26 cellular contexts compared by ENCODE assay signal in the genomic region with DNA sequence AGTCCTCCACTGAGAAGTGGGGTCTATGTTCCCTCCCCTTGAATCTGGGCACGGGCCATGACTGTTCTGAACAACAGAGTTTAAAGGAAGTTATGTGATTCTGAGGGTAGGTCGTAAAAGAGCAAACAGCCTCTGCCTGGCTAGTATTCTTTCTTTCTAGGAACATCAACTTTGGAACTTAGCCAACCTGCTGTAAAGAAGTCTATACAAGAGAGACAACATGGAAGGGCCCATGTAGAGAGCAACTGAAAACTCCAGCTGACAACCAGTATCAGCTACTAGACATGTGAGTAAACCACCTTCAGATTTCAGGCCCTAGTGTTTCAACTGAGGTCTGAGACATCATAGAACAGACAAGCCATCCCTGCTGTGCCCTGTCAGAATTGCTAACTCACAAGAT. TPM values are rescaled to one million over a fixed set of nuclear protein-coding genes. Genes with fewer than 3 reads are reported as not detected.
DNase-seq lines count a peak whose midpoint lies in the region; ATAC-seq, FAIRE-seq and TF ChIP-seq lines count a peak whose summit lies in the region.
"Had no signal": no experiment of that assay in that cellular context is flagged by ENCODE, and none has a peak within 500 bp of the region (broad histone marks: within the 10 kb centered on the region; RNA-seq: fewer than 3 reads in every experiment).

No MANE protein-coding gene starts in this region.

- H3K9me2 ChIP-seq in PC-3 (replicated peaks; ENCODE audit: low read length): no peaks in the 10 kb centered on the region

- H3K9ac ChIP-seq in PC-3 (ENCODE audit: low read length): no peak overlapping the region
- H3K9ac ChIP-seq in HepG2 (ENCODE audit: insufficient read depth, low read depth, low read length): no peak overlapping the region
- H3K9ac ChIP-seq: BLaER1, neural progenitor cell had no signal

- H3K4me3 ChIP-seq in HEK293 (ENCODE audit: low read depth, low read length) (no peak overlapping the region), PC-3 (ENCODE audit: low read length) (no peak overlapping the region), HepG2 (replicated peaks in 1 of 3; ENCODE audit: insufficient read depth in 1 of 3, low read depth in 2 of 3, low read length in 3 of 3) (no peak overlapping the region)
- H3K4me3 ChIP-seq: BLaER1, HAP-1, neural progenitor cell, prostate gland, smooth muscle cell, upper lobe of right lung had no signal

- FAIRE-seq in HepG2 (lab: Jason Lieb, UNC): no peak
- FAIRE-seq: D721Med, GM12892 had no signal

- no peaks in the 10 kb centered on the region for H3F3A ChIP-seq in PC-3 (ENCODE audit: low read length, unreplicated experiment)

- H4K20me1 ChIP-seq in PC-3 (ENCODE audit: low read length): peaks cover 37% of the 10 kb centered on the region
- peaks cover 28% of the 10 kb centered on the region for H4K20me1 ChIP-seq in HepG2 (ENCODE audit: insufficient read depth, low read length)

- H3K9me3 ChIP-seq in HEK293 (ENCODE audit: control insufficient read depth, insufficient read depth, low read depth, low read length) (no peaks in the 10 kb centered on the region), PC-3 (ENCODE audit: low read length) (no peaks in the 10 kb centered on the region), HepG2 (ENCODE audit: low read length) (no peaks in the 10 kb centered on the region)
- H3K9me3 ChIP-seq: HAP-1, prostate gland, upper lobe of right lung had no signal

- H2AFZ ChIP-seq in PC-3 (ENCODE audit: low read length) (no peak overlapping the region), HepG2 (ENCODE audit: low read length) (no peak overlapping the region)
- H2AFZ ChIP-seq: neural progenitor cell had no signal

- CTCF ChIA-PET in HEK293 (lab: Yijun Ruan, JAX) (no interaction called here), PC-3 (lab: Charles Lee) (no interaction called here), HepG2 (lab: Yijun Ruan, JAX; ENCODE audit: low intra/inter-chr PET ratio, low total read pairs) (no interaction called here)

- no TSS peak for BruUV-seq in PC-3 (replicated peaks; lab: Mats Ljungman, UMichigan)
- BruUV-seq in HepG2 (replicated peaks; lab: Mats Ljungman, UMichigan): no TSS peak

- ATAC-seq in PC-3 (no peak; the same call in 1 of the 2 replicates), HepG2 (no peak)
- ATAC-seq: left ventricle myocardium superior, upper lobe of right lung, WTC11 had no signal

- TF ChIP-seq POLR2A in HepG2 (IDR thresholded peaks at IDR 0.05; ENCODE audit: insufficient read depth in 1 of 2, low read depth in 2 of 2, low read length in 2 of 2): no peak

- DNase-seq in M059J (ENCODE audit: low read depth) (peak; percentile 18), PC-3 (peak; percentile 8), HepG2 (ENCODE audit: low spot score) (no peak), COLO668 (lab: John Stamatoyannopoulos, UW; ENCODE audit: unreplicated experiment) (no peak), NCI-H1694 treated with DMSO at 0.1 percent for 48 hours (lab: John Stamatoyannopoulos, UW) (no peak)
- DNase-seq in activated CD8-positive, alpha-beta memory T cell treated with anti-CD3 and anti-CD28 coated beads, Interleukin-2, amount 50 U/mL, for 4 hours: no peak
- DNase-seq: activated naive CD4-positive, alpha-beta T cell treated with anti-CD3 and anti-CD28 coated beads, Interleukin-2, amount 50 U/mL, for 16 hours; activated T-cell treated with anti-CD3 and anti-CD28 coated beads, Interleukin-2, amount 50 U/mL, for 48 hours; aorta; cerebellar nuclear complex; effector memory CD4-positive, alpha-beta T cell; glutamatergic neuron; left ventricle myocardium superior; NCI-H1436; stimulated activated CD4-positive, alpha-beta T cell treated with anti-CD3 and anti-CD28 coated beads, Interleukin-4, amount 100 ng/mL, for 24 hours; upper lobe of right lung had no signal

- no peak for TF ChIP-seq RAD21 in HepG2 (CRISPR knock-in tag; IDR thresholded peaks at IDR 0.05)

- no peak for TF ChIP-seq CTCF in HEK293 (tag by site-specific recombination; IDR thresholded peaks at IDR 0.05)
- TF ChIP-seq CTCF in PC-3 (conservative IDR thresholded peaks at IDR 0.05; ENCODE audit: low read depth, low read length): no peak
- no peak for TF ChIP-seq CTCF in HepG2 (CRISPR knock-in tag; IDR thresholded peaks at IDR 0.05)

- intact Hi-C loops in PC-3 (cut with micrococcal nuclease): no loop called here
- intact Hi-C loops in HepG2 (cut with micrococcal nuclease; ENCODE audit: unreplicated experiment): no loop called here

- H3K4me1 ChIP-seq in HEK293 (ENCODE audit: control insufficient read depth, insufficient read depth, low read length) (peaks cover 11% of the 10 kb centered on the region), PC-3 (ENCODE audit: insufficient read depth, low read length) (no peaks in the 10 kb centered on the region), HepG2 (ENCODE audit: insufficient read depth, low read length) (peaks cover 43% of the 10 kb centered on the region)
- H3K4me1 ChIP-seq: neural progenitor cell, prostate gland, upper lobe of right lung had no signal

- no peak overlapping the region for H3K4me2 ChIP-seq in PC-3 (ENCODE audit: low read length)
- no peak overlapping the region for H3K4me2 ChIP-seq in HepG2 (ENCODE audit: low read depth, low read length)
- H3K4me2 ChIP-seq: BLaER1, neural progenitor cell, smooth muscle cell had no signal

- TF ChIP-seq EP300 in HepG2 (IDR thresholded peaks at IDR 0.05; ENCODE audit: low read depth in 2 of 2, low read length in 2 of 2): no peak
- TF ChIP-seq EP300 in HepG2 (CRISPR knock-in tag; IDR thresholded peaks at IDR 0.05; ENCODE audit: borderline replicate concordance): no peak

- H3K79me2 ChIP-seq in PC-3 (ENCODE audit: low read length) (peaks cover 97% of the 10 kb centered on the region), HepG2 (ENCODE audit: insufficient read depth, low read length) (peaks cover 97% of the 10 kb centered on the region)

- POLR2A ChIA-PET in HEK293 (lab: Yijun Ruan, JAX): no interaction called here
- POLR2A ChIA-PET in PC-3 (lab: Charles Lee; ENCODE audit: unreplicated experiment): no interaction called here
- POLR2A ChIA-PET in HepG2 (lab: Yijun Ruan, JAX): no interaction called here

- H3K27ac ChIP-seq in HEK293 (ENCODE audit: extremely low read depth, low read depth, low read length) (no peak overlapping the region), PC-3 (ENCODE audit: low read length) (no peak overlapping the region), HepG2 (ENCODE audit: extremely low read length, insufficient read depth, low read length) (no peak overlapping the region)
- H3K27ac ChIP-seq: BLaER1, HL-60, neural progenitor cell, prostate gland, upper lobe of right lung had no signal

- 71% methylated on average over 2 of the region's 2 CpGs for WGBS in HepG2 (ENCODE audit: low lambda C conversion rate)

- no peaks in the 10 kb centered on the region for H3K27me3 ChIP-seq in PC-3 (ENCODE audit: low read length)
- no peaks in the 10 kb centered on the region for H3K27me3 ChIP-seq in HepG2 (ENCODE audit: control insufficient read depth in 1 of 2, insufficient read depth in 2 of 2, low read length in 2 of 2)
- H3K27me3 ChIP-seq: BLaER1, neural progenitor cell, upper lobe of right lung had no signal

- H3K36me3 ChIP-seq in HEK293 (ENCODE audit: control insufficient read depth in 2 of 2, insufficient read depth in 1 of 2, low read length in 2 of 2) (peaks cover 0 to 55% of the 10 kb centered on the region in 2 experiments; a peak in 1 of 3 replicates), PC-3 (ENCODE audit: low read depth, low read length) (peaks cover 39% of the 10 kb centered on the region), HepG2 (replicated peaks in 1 of 2; ENCODE audit: control insufficient read depth in 1 of 2, insufficient read depth in 2 of 2, low read length in 2 of 2) (peaks cover 5 to 34% of the 10 kb centered on the region in 2 experiments; a peak in 4 of 5 replicates)
- H3K36me3 ChIP-seq: prostate gland had no signal

- in situ Hi-C loops in HepG2 (cut with HindIII; ENCODE audit: extremely low pct_ligation_motif_present, low pct_unique_long_range_greater_than_20kb): no loop called here

RNA-seq across cellular contexts. Expression of gene SELENOF, which starts 7.5 kb away (rescaled TPM):
- 297 and 338 TPM in 2 replicates for total RNA-seq in M059J (2014; rRNA removed; shearing (Covaris generic))
- total RNA-seq in PC-3 (2014; rRNA removed): 143 and 174 TPM in 2 replicates
- 124 and 163 TPM in 2 replicates for total RNA-seq in HepG2 (2016; rRNA removed; fragmentation: Illumina TruSeq; extraction: Trizol)
- 25.2 and 35.4 TPM in 2 replicates for total RNA-seq in HepG2 (2016; cell fraction: cytosol; rRNA removed; fragmentation: Illumina TruSeq; extraction: Trizol; ENCODE audit: low read depth)
- total RNA-seq in HepG2 (2016; cell fraction: insoluble cytoplasmic fraction; rRNA removed; fragmentation: Illumina TruSeq; extraction: Trizol): 130 and 171 TPM in 2 replicates
- total RNA-seq in HepG2 (2016; cell fraction: membrane; rRNA removed; fragmentation: Illumina TruSeq; extraction: Trizol): 69.8 and 78.9 TPM in 2 replicates
- 143 and 153 TPM in 2 replicates for total RNA-seq in HepG2 (2016; cell fraction: nucleus; rRNA removed; fragmentation: Illumina TruSeq; extraction: Trizol)
- 88.2 and 133 TPM in 2 replicates for polyA plus RNA-seq in HepG2 (2011; rRNA removed)
- 54.9 and 90.7 TPM in 2 replicates for polyA plus RNA-seq in HepG2 (2011; cell fraction: cytosol; rRNA removed)
- polyA plus RNA-seq in HepG2 (2011; cell fraction: nucleus; rRNA removed): 15.6 and 23.8 TPM in 2 replicates
- 109 and 157 TPM in 2 replicates for polyA plus RNA-seq in HepG2 (2012)
- 26.8 and 27.6 TPM in 2 replicates for polyA plus RNA-seq in HepG2 (2016; cell fraction: cytosol; fragmentation: Illumina TruSeq; extraction: Trizol; ENCODE audit: low read depth)
- 145 and 147 TPM in 2 replicates for polyA plus RNA-seq in HepG2 (2016; cell fraction: insoluble cytoplasmic fraction; fragmentation: Illumina TruSeq; extraction: Trizol; ENCODE audit: low read depth)
- 57.9 and 59.8 TPM in 2 replicates for polyA plus RNA-seq in HepG2 (2016; cell fraction: membrane; fragmentation: Illumina TruSeq; extraction: Trizol; ENCODE audit: low read depth)
- polyA plus RNA-seq in HepG2 (2016; cell fraction: nucleus; fragmentation: Illumina TruSeq; extraction: Trizol; ENCODE audit: insufficient read depth, low read depth): 249 and 252 TPM in 2 replicates
- 41.6 and 58.4 TPM in 2 replicates for polyA minus RNA-seq in HepG2 (2011; rRNA and poly(A)+ RNA removed; ENCODE audit: low replicate concordance)
- 50.9 and 59.9 TPM in 2 replicates for polyA minus RNA-seq in HepG2 (2011; cell fraction: cytosol; rRNA and poly(A)+ RNA removed)
- polyA minus RNA-seq in HepG2 (2011; cell fraction: nucleus; rRNA and poly(A)+ RNA removed): 38.8 and 44.2 TPM in 2 replicates

RNA-seq across cellular contexts. Expression of gene HS2ST1, which starts 8.0 kb away (rescaled TPM):
- total RNA-seq in M059J (2014; rRNA removed; shearing (Covaris generic)): 18.5 and 32.5 TPM in 2 replicates
- total RNA-seq in PC-3 (2014; rRNA removed): 13.8 and 15.3 TPM in 2 replicates
- 51.2 and 58.7 TPM in 2 replicates for total RNA-seq in HepG2 (2016; rRNA removed; fragmentation: Illumina TruSeq; extraction: Trizol)
- 9.1 and 9.3 TPM in 2 replicates for total RNA-seq in HepG2 (2016; cell fraction: cytosol; rRNA removed; fragmentation: Illumina TruSeq; extraction: Trizol; ENCODE audit: low read depth)
- total RNA-seq in HepG2 (2016; cell fraction: insoluble cytoplasmic fraction; rRNA removed; fragmentation: Illumina TruSeq; extraction: Trizol): 47.0 and 61.5 TPM in 2 replicates
- 17.7 and 21.3 TPM in 2 replicates for total RNA-seq in HepG2 (2016; cell fraction: membrane; rRNA removed; fragmentation: Illumina TruSeq; extraction: Trizol)
- 55.0 and 59.2 TPM in 2 replicates for total RNA-seq in HepG2 (2016; cell fraction: nucleus; rRNA removed; fragmentation: Illumina TruSeq; extraction: Trizol)
- 19.6 and 22.1 TPM in 2 replicates for polyA plus RNA-seq in HepG2 (2011; rRNA removed)
- 9.0 and 13.8 TPM in 2 replicates for polyA plus RNA-seq in HepG2 (2011; cell fraction: cytosol; rRNA removed)
- polyA plus RNA-seq in HepG2 (2011; cell fraction: nucleus; rRNA removed): 3.7 and 5.2 TPM in 2 replicates
- 27.9 and 38.2 TPM in 2 replicates for polyA plus RNA-seq in HepG2 (2012)
- polyA plus RNA-seq in HepG2 (2016; cell fraction: cytosol; fragmentation: Illumina TruSeq; extraction: Trizol; ENCODE audit: low read depth): 3.6 TPM in 2 replicates
- polyA plus RNA-seq in HepG2 (2016; cell fraction: insoluble cytoplasmic fraction; fragmentation: Illumina TruSeq; extraction: Trizol; ENCODE audit: low read depth): 41.4 and 41.7 TPM in 2 replicates
- 11.4 and 11.7 TPM in 2 replicates for polyA plus RNA-seq in HepG2 (2016; cell fraction: membrane; fragmentation: Illumina TruSeq; extraction: Trizol; ENCODE audit: low read depth)
- 49.1 and 51.8 TPM in 2 replicates for polyA plus RNA-seq in HepG2 (2016; cell fraction: nucleus; fragmentation: Illumina TruSeq; extraction: Trizol; ENCODE audit: insufficient read depth, low read depth)
- polyA minus RNA-seq in HepG2 (2011; rRNA and poly(A)+ RNA removed; ENCODE audit: low replicate concordance): 8.4 and 14.9 TPM in 2 replicates
- 28.0 and 34.0 TPM in 2 replicates for polyA minus RNA-seq in HepG2 (2011; cell fraction: cytosol; rRNA and poly(A)+ RNA removed)
- polyA minus RNA-seq in HepG2 (2011; cell fraction: nucleus; rRNA and poly(A)+ RNA removed): 38.8 and 42.7 TPM in 2 replicates

Comparison
In these comparisons a context has a peak if more than half of its experiments do, and no peak if none do; other contexts are left out.
1. DNase-seq: peak in M059J (single experiment) and PC-3 (single experiment); none in HepG2 (single experiment), activated CD8-positive, alpha-beta memory T cell treated with anti-CD3 and anti-CD28 coated beads, Interleukin-2, amount 50 U/mL, for 4 hours (single experiment), COLO668 (single experiment) and NCI-H1694 treated with DMSO at 0.1 percent for 48 hours (single experiment).
2. Of the 63 proteins assayed by ChIP-seq in both HepG2 and HEK293: peak only in HepG2: ZNF335; only in HEK293: PRDM10 and ZBTB44; in both: none; in neither: 60.